8 cellular contexts compared by ENCODE assay signal in genomic region chr17:7572338-7572587, GRCh38. TPM values are rescaled to one million over a fixed set of nuclear protein-coding genes. Genes with fewer than 3 reads are reported as not detected.
DNase-seq lines count a peak whose midpoint lies in the region; ATAC-seq, FAIRE-seq and TF ChIP-seq lines count a peak whose summit lies in the region.

No MANE protein-coding gene starts in this region.

- H3K36me3 ChIP-seq in CD8-positive, alpha-beta memory T cell (ENCODE audit: insufficient read depth, low read length), result peaks cover 49% of the 10 kb centered on the region
- H3K36me3 ChIP-seq in K562 (ENCODE audit: control insufficient read depth, insufficient read depth, low read length), result peaks cover 79% of the 10 kb centered on the region
- peaks cover 77% of the 10 kb centered on the region for H3K36me3 ChIP-seq in mesodermal cell (ENCODE audit: control insufficient read depth, insufficient read depth, low read length)

- H3K27me3 ChIP-seq in CD8-positive, alpha-beta memory T cell (ENCODE audit: insufficient read depth, low read length, poor library complexity, severe bottlenecking), result no peaks in the 10 kb centered on the region
- H3K27me3 ChIP-seq in K562 (ENCODE audit: control insufficient read depth in 2 of 2, insufficient read depth in 2 of 2, low read length in 2 of 2), result no peaks in the 10 kb centered on the region

- H3K9me3 ChIP-seq in CD8-positive, alpha-beta memory T cell (ENCODE audit: low read length), result no peaks in the 10 kb centered on the region
- H3K9me3 ChIP-seq in K562 (replicated peaks; ENCODE audit: control insufficient read depth, insufficient read depth, low read depth, low read length) (no peaks in the 10 kb centered on the region), mesodermal cell (ENCODE audit: control insufficient read depth, low read length) (no peaks in the 10 kb centered on the region)

- peaks cover 33% of the 10 kb centered on the region for H4K20me1 ChIP-seq in K562 (replicated peaks; ENCODE audit: control insufficient read depth, insufficient read depth, low read length)

- TF ChIP-seq POLR2A in K562 (conservative IDR thresholded peaks at IDR 0.05) (no peak), GM18505 (IDR thresholded peaks at IDR 0.05; ENCODE audit: borderline replicate concordance, extremely low read depth, insufficient read depth, insufficient read length) (no peak)

- H2AFZ ChIP-seq in K562 (ENCODE audit: low read depth, low read length), result peak overlapping the region; percentile 88

- H3K4me2 ChIP-seq in K562 (ENCODE audit: insufficient read depth, low read length), result peak overlapping the region; percentile 95

- CTCF ChIA-PET in CD8-positive, alpha-beta memory T cell (lab: Charles Lee), result interaction anchor here (1.1 to 1.3 kb wide), 2 partner anchors 11 to 18 kb away, joined by 3 to 6 read pairs; partner anchors contain the start of gene SOX15
- CTCF ChIA-PET in K562 (lab: Yijun Ruan, JAX; ENCODE audit: low intra/inter-chr PET ratio), result no interaction called here

- H3K79me2 ChIP-seq in K562 (ENCODE audit: control insufficient read depth, insufficient read depth, low read length), result peaks cover 53% of the 10 kb centered on the region

- H3K27me3 Mint-ChIP-seq in CD8-positive, alpha-beta memory T cell, result peaks cover 0 to 7% of the 10 kb centered on the region in 2 donors

- intact Hi-C loops in K562 (cut with micrococcal nuclease), result no loop called here

- no TSS peak for BruUV-seq in K562 (replicated peaks; lab: Mats Ljungman, UMichigan)

- WGBS in K562 (ENCODE audit: insufficient coverage, low coverage, missing lambda C conversion rate), result 0% methylated on average over 11 of the region's 11 CpGs
- WGBS in mesodermal cell (ENCODE audit: insufficient coverage in 2 of 2), 2 experiments, result 0 to 1% methylated on average over 9 to 11 of the region's 11 CpGs

- peaks cover 21 to 84% (median 26%) of the 10 kb centered on the region in 3 donors for H3K36me3 Mint-ChIP-seq in CD8-positive, alpha-beta memory T cell

- TF ChIP-seq EP300 in K562 (IDR thresholded peaks at IDR 0.05; ENCODE audit: low read length), result no peak

- peak overlapping the region; percentile 40 to 86; a peak in 3 of 4 replicates for H3K9ac ChIP-seq in K562 (ENCODE audit: insufficient read depth in 1 of 2, low read depth in 2 of 2, low read length in 2 of 2)

- H3K27ac Mint-ChIP-seq in CD8-positive, alpha-beta memory T cell, result peak overlapping the region; percentile 96 to 100 (median 98)

- H3K4me1 ChIP-seq in CD8-positive, alpha-beta memory T cell (ENCODE audit: insufficient read depth, low read length), result peaks cover 31% of the 10 kb centered on the region
- H3K4me1 ChIP-seq in K562 (replicated peaks in 1 of 2; ENCODE audit: control insufficient read depth in 2 of 2, insufficient read depth in 2 of 2, low read length in 2 of 2), result peaks cover 5 to 23% of the 10 kb centered on the region in 2 experiments; a peak in 4 of 5 replicates
- H3K4me1 ChIP-seq in mesodermal cell (ENCODE audit: control insufficient read depth, insufficient read depth, low read length, poor library complexity, severe bottlenecking), result peaks cover 26% of the 10 kb centered on the region

- H3K9me3 Mint-ChIP-seq in CD8-positive, alpha-beta memory T cell, result peaks cover 0 to 4% (median 2%) of the 10 kb centered on the region in 5 donors

- FAIRE-seq in K562 (lab: Jason Lieb, UNC), result no peak

- POLR2A ChIA-PET in CD8-positive, alpha-beta memory T cell (lab: Charles Lee), result interaction anchor here (0.6 to 4.1 kb wide), 7 partner anchors 11 to 321 kb away, joined by 3 to 52 read pairs (median 5); partner anchors contain the start of genes CTDNEP1, MPDU1, TP53 and WRAP53
- POLR2A ChIA-PET in K562 (lab: Yijun Ruan, JAX), result interaction anchor here (0.6 to 6.7 kb wide), 6 partner anchors 9 to 1169 kb away, joined by 3 to 46 read pairs (median 5); partner anchors contain the start of genes MPDU1 and SAT2

- H3K27ac ChIP-seq in CD8-positive, alpha-beta memory T cell (ENCODE audit: low read depth, low read length), result peak overlapping the region; percentile 85
- H3K27ac ChIP-seq in K562 (ENCODE audit: extremely low read depth, low read depth, low read length) (peak overlapping the region; percentile 94), mesodermal cell (ENCODE audit: low read depth, low read length, severe bottlenecking) (peak overlapping the region; percentile 89)

- ATAC-seq in HG03196 (IDR thresholded peaks at IDR 0.05; ENCODE audit: unreplicated experiment) (peak; percentile 87), K562 (no peak), GM18505 (IDR thresholded peaks at IDR 0.05; ENCODE audit: unreplicated experiment) (no peak)

- in situ Hi-C loops in K562 (cut with MboI), result loop anchor here (25.0 kb wide), 1 partner anchor 535 kb away; the partner anchor contains the start of genes SLC16A11 and SLC16A13

- peak overlapping the region; percentile 93 to 98 (median 96) for H3K4me3 Mint-ChIP-seq in CD8-positive, alpha-beta memory T cell

- H3K9me1 ChIP-seq in K562 (ENCODE audit: control insufficient read depth, insufficient read depth, low read length), result peaks cover 9% of the 10 kb centered on the region

- peak overlapping the region; percentile 73 for H3K4me3 ChIP-seq in CD8-positive, alpha-beta memory T cell (ENCODE audit: low read length)
- H3K4me3 ChIP-seq in K562, result peak overlapping the region; percentile 99
- H3K4me3 ChIP-seq in mesodermal cell (ENCODE audit: extremely low read depth, insufficient read depth, low read length, poor library complexity, severe bottlenecking), result peak overlapping the region; percentile 49

- no peak for DNase-seq in CD8-positive, alpha-beta memory T cell
- DNase-seq in K562 (ENCODE audit: extremely low read depth in 1 of 4, low spot score in 3 of 4), result no peak
- no peak for DNase-seq in EL
- no peak for DNase-seq in NK-92 (lab: John Stamatoyannopoulos, UW; ENCODE audit: unreplicated experiment)
- DNase-seq in NCI-H82 (lab: John Stamatoyannopoulos, UW), result no peak

- TF ChIP-seq RAD21 in K562 (CRISPR knock-in tag; conservative IDR thresholded peaks at IDR 0.05 in 1 of 2, IDR thresholded peaks at IDR 0.05 in 1 of 2), result no peak

- H3K4me1 Mint-ChIP-seq in CD8-positive, alpha-beta memory T cell, result peaks cover 38 to 50% (median 43%) of the 10 kb centered on the region in 3 donors

- TF ChIP-seq CTCF in K562 (IDR thresholded peaks at IDR 0.05 in 2 of 3, conservative IDR thresholded peaks at IDR 0.05 in 1 of 3; ENCODE audit: insufficient read depth in 2 of 3, low read depth in 1 of 3, low read length in 3 of 3), result no peak

RNA-seq across cellular contexts. Expression of gene CD68, which starts 7.2 kb away (rescaled TPM):
- total RNA-seq in CD8-positive, alpha-beta memory T cell, result 10 to 100 TPM; 11.1 to 12.7 TPM
- polyA plus RNA-seq in CD8-positive, alpha-beta memory T cell, result 1.2 TPM
- 7.2 and 16.8 TPM in 2 replicates for total RNA-seq in K562 (2011; cell fraction: chromatin; rRNA removed; ENCODE audit: low replicate concordance)
- 20.0 and 21.3 TPM in 2 replicates for total RNA-seq in K562 (2011; cell fraction: nucleolus; rRNA removed)
- total RNA-seq in K562 (2011; cell fraction: nucleoplasm; rRNA removed), result 33.4 and 34.7 TPM in 2 replicates
- total RNA-seq in K562 (2014; rRNA removed) (34.6 and 37.2 TPM in 2 replicates), K562 (2014; rRNA removed; fragmentation: Illumina TruSeq; extraction: Trizol) (22.9 and 28.2 TPM in 2 replicates), K562 (2015; rRNA removed; fragmentation: Illumina TruSeq; extraction: Trizol) (46.4 and 50.9 TPM in 2 replicates), K562 (2021) (30.1 and 34.8 TPM in 2 replicates)
- polyA plus RNA-seq in K562 (2011; rRNA removed) (31.3 and 65.1 TPM in 2 replicates), K562 (2014; fragmentation: Illumina TruSeq; extraction: Trizol) (77.2 and 89.8 TPM in 2 replicates), K562 (2014; fragmentation: Nextera tagmentation; extraction: Ambion mirVana) (10 to 100 TPM; 37.7 to 85.3 TPM), K562 (2014; rRNA removed) (33.3 and 38.8 TPM in 2 replicates)
- polyA plus RNA-seq in K562 (2011; cell fraction: cytosol; rRNA removed), result 76.2 and 89.9 TPM in 2 replicates
- 4.1 and 4.4 TPM in 2 replicates for polyA plus RNA-seq in K562 (2011; cell fraction: nucleus; rRNA removed)
- 44.4 and 74.1 TPM in 2 replicates for polyA plus RNA-seq in K562 (2012)
- 23.1 and 25.5 TPM in 2 replicates for polyA minus RNA-seq in K562 (2011; rRNA and poly(A)+ RNA removed)
- polyA minus RNA-seq in K562 (2011; cell fraction: cytosol; rRNA and poly(A)+ RNA removed), result 16.3 and 19.7 TPM in 2 replicates
- polyA minus RNA-seq in K562 (2011; cell fraction: nucleus; rRNA and poly(A)+ RNA removed), result 1.3 and 2.2 TPM in 2 replicates
- 5.8 TPM for polyA plus RNA-seq in mesodermal cell (2013, experiment 1 of 2)
- 4.1 TPM for polyA plus RNA-seq in mesodermal cell (2013, experiment 2 of 2)

RNA-seq across cellular contexts. Expression of gene SENP3, which starts 10.5 kb away (rescaled TPM):
- 100 to 1,000 TPM; 111 to 121 TPM for total RNA-seq in CD8-positive, alpha-beta memory T cell
- 12.0 TPM for polyA plus RNA-seq in CD8-positive, alpha-beta memory T cell
- 70.4 and 129 TPM in 2 replicates for total RNA-seq in K562 (2011; cell fraction: chromatin; rRNA removed; ENCODE audit: low replicate concordance)
- total RNA-seq in K562 (2011; cell fraction: nucleolus; rRNA removed), result 60.9 and 69.7 TPM in 2 replicates
- total RNA-seq in K562 (2011; cell fraction: nucleoplasm; rRNA removed), result 66.0 and 67.9 TPM in 2 replicates
- 65.3 and 69.1 TPM in 2 replicates for total RNA-seq in K562 (2014; rRNA removed)
- total RNA-seq in K562 (2014; rRNA removed; fragmentation: Illumina TruSeq; extraction: Trizol), result 79.3 and 82.7 TPM in 2 replicates
- total RNA-seq in K562 (2015; rRNA removed; fragmentation: Illumina TruSeq; extraction: Trizol), result 85.7 and 88.2 TPM in 2 replicates
- 55.6 and 63.1 TPM in 2 replicates for total RNA-seq in K562 (2021)
- 80.5 and 94.1 TPM in 2 replicates for polyA plus RNA-seq in K562 (2011; rRNA removed)
- polyA plus RNA-seq in K562 (2011; cell fraction: cytosol; rRNA removed), result 73.9 and 80.9 TPM in 2 replicates
- polyA plus RNA-seq in K562 (2011; cell fraction: nucleus; rRNA removed), result 92.4 and 106 TPM in 2 replicates
- polyA plus RNA-seq in K562 (2012), result 33.0 and 47.9 TPM in 2 replicates
- 98.7 and 102 TPM in 2 replicates for polyA plus RNA-seq in K562 (2014; fragmentation: Illumina TruSeq; extraction: Trizol)
- polyA plus RNA-seq in K562 (2014; fragmentation: Nextera tagmentation; extraction: Ambion mirVana), result under 1 TPM; 0.63 to 0.73 TPM
- 67.3 and 78.8 TPM in 2 replicates for polyA plus RNA-seq in K562 (2014; rRNA removed)
- polyA minus RNA-seq in K562 (2011; rRNA and poly(A)+ RNA removed), result 68.9 and 101 TPM in 2 replicates
- polyA minus RNA-seq in K562 (2011; cell fraction: cytosol; rRNA and poly(A)+ RNA removed), result 29.8 and 44.6 TPM in 2 replicates
- 19.1 and 22.7 TPM in 2 replicates for polyA minus RNA-seq in K562 (2011; cell fraction: nucleus; rRNA and poly(A)+ RNA removed)
- 53.6 TPM for polyA plus RNA-seq in mesodermal cell (2013, experiment 1 of 2)
- 65.0 TPM for polyA plus RNA-seq in mesodermal cell (2013, experiment 2 of 2)

RNA-seq across cellular contexts. Expression of gene MPDU1, which starts 11.4 kb away (rescaled TPM):
- total RNA-seq in CD8-positive, alpha-beta memory T cell, result 100 to 1,000 TPM; 115 to 124 TPM
- 40.5 TPM for polyA plus RNA-seq in CD8-positive, alpha-beta memory T cell
- 63.6 and 172 TPM in 2 replicates for total RNA-seq in K562 (2011; cell fraction: chromatin; rRNA removed; ENCODE audit: low replicate concordance)
- total RNA-seq in K562 (2011; cell fraction: nucleolus; rRNA removed), result 230 and 236 TPM in 2 replicates
- total RNA-seq in K562 (2011; cell fraction: nucleoplasm; rRNA removed), result 165 and 169 TPM in 2 replicates
- total RNA-seq in K562 (2014; rRNA removed), result 53.5 and 78.9 TPM in 2 replicates
- 68.3 and 80.2 TPM in 2 replicates for total RNA-seq in K562 (2014; rRNA removed; fragmentation: Illumina TruSeq; extraction: Trizol)
- 78.5 and 85.0 TPM in 2 replicates for total RNA-seq in K562 (2015; rRNA removed; fragmentation: Illumina TruSeq; extraction: Trizol)
- 55.5 and 63.7 TPM in 2 replicates for total RNA-seq in K562 (2021)
- 160 and 161 TPM in 2 replicates for polyA plus RNA-seq in K562 (2011; rRNA removed)
- polyA plus RNA-seq in K562 (2011; cell fraction: cytosol; rRNA removed), result 292 and 301 TPM in 2 replicates
- polyA plus RNA-seq in K562 (2011; cell fraction: nucleus; rRNA removed), result 85.8 and 92.2 TPM in 2 replicates
- 66.5 and 66.7 TPM in 2 replicates for polyA plus RNA-seq in K562 (2012)
- 172 and 179 TPM in 2 replicates for polyA plus RNA-seq in K562 (2014; fragmentation: Illumina TruSeq; extraction: Trizol)
- polyA plus RNA-seq in K562 (2014; fragmentation: Nextera tagmentation; extraction: Ambion mirVana), result 10 to 100 TPM in 1 of 2 experiments, 1 to 10 TPM in 1; 4.9 to 21.8 TPM
- polyA plus RNA-seq in K562 (2014; rRNA removed), result 77.1 and 86.7 TPM in 2 replicates
- 77.8 and 107 TPM in 2 replicates for polyA minus RNA-seq in K562 (2011; rRNA and poly(A)+ RNA removed)
- 35.2 and 43.8 TPM in 2 replicates for polyA minus RNA-seq in K562 (2011; cell fraction: cytosol; rRNA and poly(A)+ RNA removed)
- polyA minus RNA-seq in K562 (2011; cell fraction: nucleus; rRNA and poly(A)+ RNA removed), result 15.8 and 18.0 TPM in 2 replicates
- polyA plus RNA-seq in mesodermal cell (2013, experiment 1 of 2), result 43.3 TPM
- 44.5 TPM for polyA plus RNA-seq in mesodermal cell (2013, experiment 2 of 2)

RNA-seq across cellular contexts. Expression of gene TNFSF13, which starts 13.7 kb away (rescaled TPM):
- 1 to 10 TPM in 1 of 2 experiments, under 1 TPM in 1; 0.80 to 1.6 TPM for total RNA-seq in CD8-positive, alpha-beta memory T cell
- polyA plus RNA-seq in CD8-positive, alpha-beta memory T cell, result not detected
- total RNA-seq in K562 (2011; cell fraction: chromatin; rRNA removed; ENCODE audit: low replicate concordance), result 0.21 and 0.76 TPM in 2 replicates
- 0.39 and 0.50 TPM in 2 replicates for total RNA-seq in K562 (2011; cell fraction: nucleolus; rRNA removed)
- total RNA-seq in K562 (2011; cell fraction: nucleoplasm; rRNA removed), result 0.29 and 0.38 TPM in 2 replicates
- total RNA-seq in K562 (2014; rRNA removed) (0.18 and 0.24 TPM in 2 replicates), K562 (2014; rRNA removed; fragmentation: Illumina TruSeq; extraction: Trizol) (not detected in 2 replicates), K562 (2015; rRNA removed; fragmentation: Illumina TruSeq; extraction: Trizol) (0.11 and 0.30 TPM in 2 replicates), K562 (2021) (0.38 and 0.51 TPM in 2 replicates)
- polyA plus RNA-seq in K562 (2011; rRNA removed) (0.26 and 1.6 TPM in 2 replicates), K562 (2014; fragmentation: Illumina TruSeq; extraction: Trizol) (0.19 and 0.29 TPM in 2 replicates), K562 (2014; fragmentation: Nextera tagmentation; extraction: Ambion mirVana) (under 1 TPM; 0.04 to 0.07 TPM), K562 (2014; rRNA removed) (0.30 and 0.45 TPM in 2 replicates)
- 0.16 and 0.96 TPM in 2 replicates for polyA plus RNA-seq in K562 (2011; cell fraction: cytosol; rRNA removed)
- 0.31 and 4.2 TPM in 2 replicates for polyA plus RNA-seq in K562 (2011; cell fraction: nucleus; rRNA removed)
- polyA plus RNA-seq in K562 (2012), result 0.98 and 1.2 TPM in 2 replicates
- polyA minus RNA-seq in K562 (2011; rRNA and poly(A)+ RNA removed), result 0.54 TPM in 1 of 2 replicates, not detected in the other
- 2.4 TPM in 1 of 2 replicates, not detected in the other for polyA minus RNA-seq in K562 (2011; cell fraction: cytosol; rRNA and poly(A)+ RNA removed)
- 0.27 and 2.3 TPM in 2 replicates for polyA minus RNA-seq in K562 (2011; cell fraction: nucleus; rRNA and poly(A)+ RNA removed)
- polyA plus RNA-seq in mesodermal cell (2013, experiment 1 of 2), result 1.5 TPM
- polyA plus RNA-seq in mesodermal cell (2013, experiment 2 of 2), result 0.91 TPM

RNA-seq across cellular contexts. Expression of gene SOX15, which starts 17.6 kb away (rescaled TPM):
- total RNA-seq in CD8-positive, alpha-beta memory T cell, result under 1 TPM; 0.29 to 0.31 TPM
- not detected for polyA plus RNA-seq in CD8-positive, alpha-beta memory T cell
- total RNA-seq in K562 (2011; cell fraction: chromatin; rRNA removed; ENCODE audit: low replicate concordance), result 1.1 and 1.3 TPM in 2 replicates
- total RNA-seq in K562 (2011; cell fraction: nucleolus; rRNA removed), result 1.2 TPM in 2 replicates
- total RNA-seq in K562 (2011; cell fraction: nucleoplasm; rRNA removed), result 0.37 and 1.1 TPM in 2 replicates
- 0.23 and 0.24 TPM in 2 replicates for total RNA-seq in K562 (2014; rRNA removed)
- not detected in 2 replicates for total RNA-seq in K562 (2014; rRNA removed; fragmentation: Illumina TruSeq; extraction: Trizol)
- not detected in 2 replicates for total RNA-seq in K562 (2015; rRNA removed; fragmentation: Illumina TruSeq; extraction: Trizol)
- 0.16 TPM in 1 of 2 replicates, not detected in the other for total RNA-seq in K562 (2021)
- polyA plus RNA-seq in K562 (2011; rRNA removed), result 0.16 TPM in 1 of 2 replicates, not detected in the other
- polyA plus RNA-seq in K562 (2011; cell fraction: cytosol; rRNA removed), result 0.09 and 0.19 TPM in 2 replicates
- 0.76 and 1.2 TPM in 2 replicates for polyA plus RNA-seq in K562 (2011; cell fraction: nucleus; rRNA removed)
- 1.1 and 1.9 TPM in 2 replicates for polyA plus RNA-seq in K562 (2012)
- not detected in 2 replicates for polyA plus RNA-seq in K562 (2014; fragmentation: Illumina TruSeq; extraction: Trizol)
- under 1 TPM in 1 of 2 experiments, not detected in 1; 0.07 TPM for polyA plus RNA-seq in K562 (2014; fragmentation: Nextera tagmentation; extraction: Ambion mirVana)
- 0.33 TPM in 1 of 2 replicates, not detected in the other for polyA plus RNA-seq in K562 (2014; rRNA removed)
- not detected in 2 replicates for polyA minus RNA-seq in K562 (2011; rRNA and poly(A)+ RNA removed)
- polyA minus RNA-seq in K562 (2011; cell fraction: cytosol; rRNA and poly(A)+ RNA removed), result not detected in 2 replicates
- 0.40 and 0.44 TPM in 2 replicates for polyA minus RNA-seq in K562 (2011; cell fraction: nucleus; rRNA and poly(A)+ RNA removed)
- not detected for polyA plus RNA-seq in mesodermal cell (2013, experiment 1 of 2)
- polyA plus RNA-seq in mesodermal cell (2013, experiment 2 of 2), result 0.61 TPM

Comparison
In these comparisons a context has a peak if more than half of its experiments do, and no peak if none do; other contexts are left out.
1. H3K4me3 ChIP-seq: peak in every context shown above with its lines; median percentile 99 in K562; 73 in CD8-positive, alpha-beta memory T cell; 49 in mesodermal cell.